8 cellular contexts compared by ENCODE assay signal in genomic region chr11:66070604-66071325, GRCh38. TPM values are rescaled to one million over a fixed set of nuclear protein-coding genes. Genes with fewer than 3 reads are reported as not detected.
A peak's percentile ranks its signal among the peaks of the same experiment; 100 is the strongest.
DNase-seq lines count a peak whose midpoint lies in the region; ATAC-seq and TF ChIP-seq lines count a peak whose summit lies in the region.

No MANE protein-coding gene starts in this region.

- ATAC-seq in HG03432 (IDR thresholded peaks at IDR 0.05; ENCODE audit: unreplicated experiment): peak; percentile 22
- ATAC-seq in activated CD8-positive, alpha-beta T cell treated with anti-CD3 and anti-CD28 coated beads for 36 hours: no peak

- POLR2A ChIA-PET in activated CD8-positive, alpha-beta T cell treated with anti-CD3 and anti-CD28 coated beads for 36 hours (lab: Charles Lee): interaction anchor here (0.5 to 11.1 kb wide), 11 partner anchors 10 to 546 kb away, joined by 3 to 131 read pairs (median 5); partner anchors contain the start of gene SF3B2

- H3K27me3 Mint-ChIP-seq in activated CD8-positive, alpha-beta T cell treated with anti-CD3 and anti-CD28 coated beads for 36 hours: no peaks in the 10 kb centered on the region
- H3K27me3 Mint-ChIP-seq in nephron progenitor cell (ENCODE audit: low read depth, poor library complexity): no peaks in the 10 kb centered on the region

- peak overlapping the region; percentile 89 for H3K27ac Mint-ChIP-seq in activated CD8-positive, alpha-beta T cell treated with anti-CD3 and anti-CD28 coated beads for 36 hours
- H3K27ac Mint-ChIP-seq in nephron progenitor cell: peak overlapping the region; percentile 45

- peak; percentile 32 for DNase-seq in stimulated activated CD4-positive, alpha-beta T cell treated with anti-CD3 and anti-CD28 coated beads, Interleukin-4, amount 100 ng/mL, for 1 hour
- DNase-seq in stimulated activated CD4-positive, alpha-beta T cell treated with anti-CD3 and anti-CD28 coated beads, Interleukin-12 subunit alpha, Interleukin-12 subunit beta, amount 100 ng/mL, for 4 hours: no peak
- peak; percentile 35 for DNase-seq in activated CD8-positive, alpha-beta T cell treated with anti-CD3 and anti-CD28 coated beads for 36 hours
- DNase-seq in fibroblast of pulmonary artery (ENCODE audit: low read depth): peak; percentile 50
- peak; percentile 44 for DNase-seq in nephron progenitor cell
- DNase-seq in NCI-H2196 treated with DMSO at 0.1 percent for 48 hours (lab: John Stamatoyannopoulos, UW; ENCODE audit: unreplicated experiment): no peak
- no peak for DNase-seq in NK-92 (lab: John Stamatoyannopoulos, UW; ENCODE audit: unreplicated experiment)

- H3K4me3 ChIP-seq in fibroblast of pulmonary artery (replicated peaks; ENCODE audit: low read depth, low read length): peak overlapping the region; percentile 77

- no peak for TF ChIP-seq CTCF in activated CD8-positive, alpha-beta T cell treated with anti-CD3 and anti-CD28 coated beads for 36 hours (IDR thresholded peaks at IDR 0.05)
- TF ChIP-seq CTCF in fibroblast of pulmonary artery (IDR thresholded peaks at IDR 0.05; ENCODE audit: low read length, missing control alignments): no peak
- no peak for TF ChIP-seq CTCF in nephron progenitor cell (IDR thresholded peaks at IDR 0.05)

- H3K36me3 Mint-ChIP-seq in activated CD8-positive, alpha-beta T cell treated with anti-CD3 and anti-CD28 coated beads for 36 hours (ENCODE audit: low read depth): peaks cover 66% of the 10 kb centered on the region
- peaks cover 58% of the 10 kb centered on the region for H3K36me3 Mint-ChIP-seq in nephron progenitor cell (ENCODE audit: low read depth)

- peaks cover 59% of the 10 kb centered on the region for H3K4me1 Mint-ChIP-seq in activated CD8-positive, alpha-beta T cell treated with anti-CD3 and anti-CD28 coated beads for 36 hours (ENCODE audit: low read depth)
- H3K4me1 Mint-ChIP-seq in nephron progenitor cell: peaks cover 53% of the 10 kb centered on the region

- peak overlapping the region; percentile 81 for H3K4me3 Mint-ChIP-seq in activated CD8-positive, alpha-beta T cell treated with anti-CD3 and anti-CD28 coated beads for 36 hours
- H3K4me3 Mint-ChIP-seq in nephron progenitor cell: peak overlapping the region; percentile 91

- intact Hi-C loops in activated CD8-positive, alpha-beta T cell treated with anti-CD3 and anti-CD28 coated beads for 36 hours (cut with micrococcal nuclease): no loop called here

- CTCF ChIA-PET in activated CD8-positive, alpha-beta T cell treated with anti-CD3 and anti-CD28 coated beads for 36 hours (lab: Charles Lee): interaction anchor here (1.1 to 10.2 kb wide), 8 partner anchors 10 to 186 kb away, joined by 3 to 133 read pairs (median 34); partner anchors contain the start of gene SF3B2

- no peaks in the 10 kb centered on the region for H3K9me3 Mint-ChIP-seq in activated CD8-positive, alpha-beta T cell treated with anti-CD3 and anti-CD28 coated beads for 36 hours
- H3K9me3 Mint-ChIP-seq in nephron progenitor cell: no peaks in the 10 kb centered on the region

RNA-seq across cellular contexts. Expression of gene PACS1, which starts 0.7 kb away (rescaled TPM):
- 10 to 100 TPM; 76.3 to 78.3 TPM for total RNA-seq in activated CD8-positive, alpha-beta T cell treated with anti-CD3 and anti-CD28 coated beads for 36 hours

RNA-seq across cellular contexts. Expression of gene SF3B2, which starts 18.6 kb away (rescaled TPM):
- 100 to 1,000 TPM; 255 to 278 TPM for total RNA-seq in activated CD8-positive, alpha-beta T cell treated with anti-CD3 and anti-CD28 coated beads for 36 hours

RNA-seq across cellular contexts. Expression of gene GAL3ST3, which starts 21.8 kb away (rescaled TPM):
- 1 to 10 TPM in 1 of 2 experiments, under 1 TPM in 1; 0.51 to 1.0 TPM for total RNA-seq in activated CD8-positive, alpha-beta T cell treated with anti-CD3 and anti-CD28 coated beads for 36 hours

RNA-seq across cellular contexts. Expression of gene CATSPER1, which starts 44.5 kb away (rescaled TPM):
- not detected for total RNA-seq in activated CD8-positive, alpha-beta T cell treated with anti-CD3 and anti-CD28 coated beads for 36 hours

RNA-seq across cellular contexts. Expression of gene CST6, which starts 59.0 kb away (rescaled TPM):
- under 1 TPM in 1 of 2 experiments, not detected in 1; 0.50 TPM for total RNA-seq in activated CD8-positive, alpha-beta T cell treated with anti-CD3 and anti-CD28 coated beads for 36 hours

Comparison
In these comparisons a context has a peak if more than half of its experiments do, and no peak if none do; other contexts are left out.
1. DNase-seq: peak in stimulated activated CD4-positive, alpha-beta T cell treated with anti-CD3 and anti-CD28 coated beads, Interleukin-4, amount 100 ng/mL, for 1 hour (single experiment), activated CD8-positive, alpha-beta T cell treated with anti-CD3 and anti-CD28 coated beads for 36 hours (single experiment), fibroblast of pulmonary artery (single experiment) and nephron progenitor cell (single experiment); none in stimulated activated CD4-positive, alpha-beta T cell treated with anti-CD3 and anti-CD28 coated beads, Interleukin-12 subunit alpha, Interleukin-12 subunit beta, amount 100 ng/mL, for 4 hours (single experiment), NCI-H2196 treated with DMSO at 0.1 percent for 48 hours (single experiment) and NK-92 (single experiment).